Comparison of ENCODE assay signal across 16 cellular contexts in the genomic region with DNA sequence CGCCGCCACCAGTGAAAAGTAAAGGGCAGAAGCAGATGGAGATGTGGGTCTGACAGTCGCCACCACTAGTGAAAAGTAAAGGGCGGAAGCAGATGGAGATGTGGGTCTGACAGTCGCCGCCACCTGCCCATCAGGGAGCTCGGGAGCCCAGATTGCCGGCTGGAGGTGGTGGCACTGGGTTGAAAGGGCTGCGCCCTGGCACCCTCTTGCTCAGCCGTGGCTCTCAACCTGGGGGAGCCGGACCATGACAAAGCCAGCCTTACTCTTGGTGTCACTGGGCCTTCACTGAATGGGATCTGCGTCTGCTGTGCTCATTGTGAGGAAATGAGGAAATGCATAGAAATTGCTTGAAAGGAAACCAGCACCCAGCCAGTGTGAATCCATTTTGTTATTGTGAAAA.
"Had no signal": no experiment of that assay in that cellular context is flagged by ENCODE, and none has a peak within 500 bp of the region (broad histone marks: within the 10 kb centered on the region; RNA-seq: fewer than 3 reads in every experiment).

No MANE protein-coding gene starts in this region.

- ATAC-seq: activated T-helper 17 cell treated with anti-CD3 and anti-CD28 coated beads, Interleukin-2, amount 50 U/mL, for 72 hours; gastroesophageal sphincter; left lobe of liver; stimulated activated naive CD8-positive, alpha-beta T cell treated with anti-CD3 and anti-CD28 coated beads, Interleukin-15, amount 100 ng/mL, for 72 hours had no signal

- H3K9me3 Mint-ChIP-seq: activated T-helper 17 cell treated with anti-CD3 and anti-CD28 coated beads, Interleukin-2, amount 50 U/mL, for 72 hours; stimulated activated naive CD8-positive, alpha-beta T cell treated with anti-CD3 and anti-CD28 coated beads, Interleukin-15, amount 100 ng/mL, for 72 hours had no signal

- DNase-seq: activated CD4-positive, alpha-beta T cell treated with anti-CD3 and anti-CD28 coated beads, Interleukin-2, amount 10 ng/mL, durations not matched to agents 24 days and 14 days; activated naive CD4-positive, alpha-beta T cell treated with Interleukin-2 at 50 U/mL for 16 hours; activated T-cell treated with anti-CD3 and anti-CD28 coated beads for 4 hours; amniotic stem cell; endodermal cell; ovary; sigmoid colon; spleen; stimulated activated naive CD8-positive, alpha-beta T cell treated with anti-CD3 and anti-CD28 coated beads, Interleukin-15, amount 100 ng/mL, for 72 hours; T-helper 2 cell; upper lobe of left lung had no signal

- H3K4me1 Mint-ChIP-seq: endodermal cell had no signal

- H3K4me3 ChIP-seq: dorsolateral prefrontal cortex, gastroesophageal sphincter, ovary, sigmoid colon, spleen, upper lobe of left lung had no signal

- FAIRE-seq: keratinocyte had no signal

- H3K9me3 ChIP-seq: gastroesophageal sphincter, ovary, sigmoid colon, spleen, upper lobe of left lung had no signal

- H3K27me3 Mint-ChIP-seq: activated CD4-positive, alpha-beta T cell treated with anti-CD3 and anti-CD28 coated beads, Interleukin-2, amount 10 ng/mL, durations not matched to agents 24 days and 14 days; activated T-helper 17 cell treated with anti-CD3 and anti-CD28 coated beads, Interleukin-2, amount 50 U/mL, for 72 hours; stimulated activated naive CD8-positive, alpha-beta T cell treated with anti-CD3 and anti-CD28 coated beads, Interleukin-15, amount 100 ng/mL, for 72 hours had no signal

- H3K36me3 ChIP-seq: ovary had no signal

- H3K27ac ChIP-seq: gastroesophageal sphincter, ovary, sigmoid colon, upper lobe of left lung had no signal

- H3K27me3 ChIP-seq: dorsolateral prefrontal cortex, gastroesophageal sphincter, ovary, sigmoid colon, spleen, upper lobe of left lung had no signal

- H3K4me3 Mint-ChIP-seq: activated CD4-positive, alpha-beta T cell treated with anti-CD3 and anti-CD28 coated beads, Interleukin-2, amount 10 ng/mL, durations not matched to agents 24 days and 14 days; activated T-helper 17 cell treated with anti-CD3 and anti-CD28 coated beads, Interleukin-2, amount 50 U/mL, for 72 hours; endodermal cell; stimulated activated naive CD8-positive, alpha-beta T cell treated with anti-CD3 and anti-CD28 coated beads, Interleukin-15, amount 100 ng/mL, for 72 hours had no signal

- H3K27ac Mint-ChIP-seq: activated CD4-positive, alpha-beta T cell treated with anti-CD3 and anti-CD28 coated beads, Interleukin-2, amount 10 ng/mL, durations not matched to agents 24 days and 14 days; activated T-helper 17 cell treated with anti-CD3 and anti-CD28 coated beads, Interleukin-2, amount 50 U/mL, for 72 hours; endodermal cell had no signal
